ENCODE assay signal across 1 cellular context in genomic region chr6:15305496-15305895, GRCh38.
TF ChIP-seq lines count a peak whose summit lies in the region.

No MANE protein-coding gene starts in this region.

TF ChIP-seq in GM12878, 131 proteins besides CTCF, POLR2A, EP300 and RAD21 (continued from another document and continues in another):
- TF ChIP-seq ZBTB33 (IDR thresholded peaks at IDR 0.05): no peak
- TF ChIP-seq STAT3 (IDR thresholded peaks at IDR 0.05; ENCODE audit: low read depth, low read length): peak; percentile 29; the same call in 1 of the 2 replicates
- peak in 1 of 2 experiments; percentile 24; a peak in 1 of 4 replicates for TF ChIP-seq BHLHE40 (IDR thresholded peaks at IDR 0.05; ENCODE audit: borderline replicate concordance in 1 of 2, low read depth in 2 of 2, low read length in 1 of 2)
- TF ChIP-seq RFX5 (IDR thresholded peaks at IDR 0.05; ENCODE audit: low read depth, low read length): 0 out of 2 replicates have a peak, but pooled peaks have one; percentile 55
- TF ChIP-seq DPF2 (IDR thresholded peaks at IDR 0.05): peak; percentile 78; the same call in 1 of the 2 replicates
- no peak for TF ChIP-seq SKIL (IDR thresholded peaks at IDR 0.05; ENCODE audit: low read depth, poor library complexity, severe bottlenecking)
- TF ChIP-seq SIX5 (IDR thresholded peaks at IDR 0.05; ENCODE audit: low read depth, low read length, severe bottlenecking): no peak
- no peak for TF ChIP-seq MLLT1 (IDR thresholded peaks at IDR 0.05)
- no peak for TF ChIP-seq STAT1 (conservative IDR thresholded peaks at IDR 0.05)
- no peak for TF ChIP-seq CBX3 (IDR thresholded peaks at IDR 0.05; ENCODE audit: borderline replicate concordance, low read depth)
- no peak for TF ChIP-seq HDGF (IDR thresholded peaks at IDR 0.05)
- TF ChIP-seq MTA2 (IDR thresholded peaks at IDR 0.05; ENCODE audit: low read depth): peak; percentile 68
- no peak; the same call in 1 of the 2 replicates for TF ChIP-seq CREM (IDR thresholded peaks at IDR 0.05; ENCODE audit: low read depth)
- no peak for TF ChIP-seq KAT2A (conservative IDR thresholded peaks at IDR 0.05; ENCODE audit: control insufficient read depth, low read depth, low read length)
- peak; percentile 22; the same call in 1 of the 3 replicates for TF ChIP-seq POU2F2 (IDR thresholded peaks at IDR 0.05; ENCODE audit: borderline replicate concordance, low read depth, low read length)
- no peak for TF ChIP-seq CUX1 (IDR thresholded peaks at IDR 0.05; ENCODE audit: insufficient replicate concordance, low read depth, low read length)
- TF ChIP-seq TARDBP (IDR thresholded peaks at IDR 0.05; ENCODE audit: borderline replicate concordance): no peak
- no peak for TF ChIP-seq SREBF1 (IDR thresholded peaks at IDR 0.05; ENCODE audit: low read length)
- peak; percentile 19; the same call in 1 of the 2 replicates for TF ChIP-seq ATF7 (IDR thresholded peaks at IDR 0.05; ENCODE audit: low read depth)
- 0 out of 2 replicates have a peak, but pooled peaks have one; percentile 5 for TF ChIP-seq SMARCA5 (IDR thresholded peaks at IDR 0.05)
- peak; percentile 77; the same call in 1 of the 2 replicates for TF ChIP-seq RELB (IDR thresholded peaks at IDR 0.05; ENCODE audit: low read depth)
- no peak for TF ChIP-seq PML (IDR thresholded peaks at IDR 0.05; ENCODE audit: low read length)
- no peak for TF ChIP-seq SUPT20H (IDR thresholded peaks at IDR 0.05; ENCODE audit: borderline replicate concordance, control insufficient read depth, low read depth, low read length)
- TF ChIP-seq EGR1 (IDR thresholded peaks at IDR 0.05; ENCODE audit: borderline replicate concordance in 1 of 2, low read depth in 2 of 2, low read length in 2 of 2): no peak
- peak; percentile 68 for TF ChIP-seq NFIC (IDR thresholded peaks at IDR 0.05; ENCODE audit: low read depth, low read length)
- TF ChIP-seq SUZ12 (IDR thresholded peaks at IDR 0.05; ENCODE audit: unreplicated experiment): no peak
- no peak for TF ChIP-seq CEBPZ (IDR thresholded peaks at IDR 0.05; ENCODE audit: low read depth, low read length)
- peak; percentile 69; the same call in 1 of the 2 replicates for TF ChIP-seq NR2F1 (conservative IDR thresholded peaks at IDR 0.05)
- 0 out of 2 replicates have a peak, but pooled peaks have one; percentile 39 for TF ChIP-seq YY1 (IDR thresholded peaks at IDR 0.05; ENCODE audit: low read depth, low read length)
- TF ChIP-seq JUNB (IDR thresholded peaks at IDR 0.05): peak; percentile 35; the same call in 1 of the 2 replicates
- no peak for TF ChIP-seq ZNF592 (IDR thresholded peaks at IDR 0.05)
- TF ChIP-seq BCL3 (IDR thresholded peaks at IDR 0.05; ENCODE audit: borderline replicate concordance, insufficient read depth, low read depth, low read length, poor library complexity, severe bottlenecking): peak; percentile 75
- no peak for TF ChIP-seq USF1 (IDR thresholded peaks at IDR 0.05; ENCODE audit: borderline replicate concordance, extremely low read length, insufficient read depth, low read depth, low read length)
